In genomic region chr11:74365805-74366204, GRCh38 we compare ENCODE assay signal across 6 cellular contexts. TPM values are rescaled to one million over a fixed set of nuclear protein-coding genes. Genes with fewer than 3 reads are reported as not detected.
"Had no signal": no experiment of that assay in that cellular context is flagged by ENCODE, and none has a peak within 500 bp of the region (broad histone marks: within the 10 kb centered on the region; RNA-seq: fewer than 3 reads in every experiment).

No MANE protein-coding gene starts in this region.

RNA-seq across cellular contexts. Expression of gene P4HA3, which starts 54.4 kb away (rescaled TPM):
- total RNA-seq: OCI-LY7, Peyer's patch, Right ventricle myocardium inferior, Right ventricle myocardium superior, SJCRH30, T-cell had no signal
